11 cellular contexts compared by ENCODE assay signal in the genomic region with DNA sequence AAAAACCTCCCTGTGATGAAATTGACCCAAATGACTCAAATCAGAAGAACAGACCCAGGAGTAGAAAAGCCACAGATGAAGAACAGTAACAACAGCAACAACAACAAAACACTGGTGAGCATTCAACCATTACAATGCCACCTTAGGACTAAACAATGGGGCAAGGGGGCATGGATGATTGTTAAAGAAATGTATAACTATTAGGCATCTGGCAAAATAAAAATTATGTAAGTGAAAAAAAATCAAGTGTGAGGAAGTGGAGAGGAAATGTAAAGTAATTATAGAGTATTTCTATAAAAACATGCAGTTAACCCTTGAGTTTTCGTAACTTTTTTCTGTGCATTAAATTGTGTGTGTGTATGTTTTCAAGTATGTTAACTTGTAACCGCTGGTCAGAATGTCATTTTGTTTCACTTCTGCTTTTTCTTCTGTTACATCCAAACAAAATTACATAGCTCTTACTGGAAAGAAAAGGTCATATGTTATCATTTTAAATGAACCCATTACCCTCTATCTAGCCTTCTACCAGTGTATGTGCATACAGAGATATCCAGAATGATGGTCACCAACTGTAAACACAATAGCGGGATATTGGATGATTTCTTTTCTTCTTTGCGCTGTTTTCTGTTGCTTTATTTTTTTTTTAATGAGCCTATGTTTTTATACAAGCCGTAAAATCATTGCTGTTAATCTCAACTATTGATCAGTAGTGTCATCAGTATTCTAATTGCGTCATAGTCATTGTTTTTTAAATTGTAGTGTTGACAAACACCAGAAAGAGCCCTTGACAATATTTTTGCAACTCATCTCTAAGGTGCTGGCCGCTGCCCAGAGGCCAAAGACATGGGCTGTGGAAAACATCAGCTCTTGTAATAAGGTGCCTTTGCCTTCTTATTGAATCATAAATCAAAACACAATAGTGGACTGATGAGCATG.
A peak's percentile ranks its signal among the peaks of the same experiment; 100 is the strongest.
DNase-seq lines count a peak whose midpoint lies in the region; ATAC-seq and TF ChIP-seq lines count a peak whose summit lies in the region.
"Had no signal": no experiment of that assay in that cellular context is flagged by ENCODE, and none has a peak within 500 bp of the region (broad histone marks: within the 10 kb centered on the region; RNA-seq: fewer than 3 reads in every experiment).

No MANE protein-coding gene starts in this region.

- H3K4me3 ChIP-seq in PC-9: no peak overlapping the region
- H3K4me3 ChIP-seq in body of pancreas: no peak overlapping the region
- H3K4me3 ChIP-seq: vagina had no signal

- H3F3A ChIP-seq in PC-9 (ENCODE audit: insufficient read depth, low read depth): no peaks in the 10 kb centered on the region

- no peak for TF ChIP-seq CTCF in PC-9 (conservative IDR thresholded peaks at IDR 0.05)
- no peak for TF ChIP-seq CTCF in body of pancreas (IDR thresholded peaks at IDR 0.05)

- POLR2A ChIA-PET in activated CD4-positive, alpha-beta memory T cell treated with anti-CD3 and anti-CD28 coated beads, Interleukin-2, amount 10 ng/mL, durations not matched to agents 7 days and 5 days (lab: Charles Lee): interaction anchor here (0.9 to 1.8 kb wide), 2 partner anchors 63 to 278 kb away, joined by 3 to 6 read pairs; no protein-coding TSS in a partner anchor
- POLR2A ChIA-PET in activated CD4-positive, alpha-beta memory T cell treated with anti-CD3 and anti-CD28 coated beads for 36 hours (lab: Charles Lee): no interaction called here
- POLR2A ChIA-PET in PC-9 (lab: Charles Lee; ENCODE audit: unreplicated experiment): no interaction called here

- H3K9me3 ChIP-seq in PC-9 (ENCODE audit: insufficient read depth, low read depth) (no peaks in the 10 kb centered on the region), body of pancreas (no peaks in the 10 kb centered on the region)
- H3K9me3 ChIP-seq: vagina had no signal

- no peaks in the 10 kb centered on the region for H3K27me3 ChIP-seq in PC-9 (ENCODE audit: insufficient read depth, low read depth)
- H3K27me3 ChIP-seq in body of pancreas: no peaks in the 10 kb centered on the region
- H3K27me3 ChIP-seq: vagina had no signal

- H3K4me1 Mint-ChIP-seq in activated CD4-positive, alpha-beta memory T cell treated with anti-CD3 and anti-CD28 coated beads, Interleukin-2, amount 10 ng/mL, durations not matched to agents 7 days and 5 days: peaks cover 66% of the 10 kb centered on the region
- H3K4me1 Mint-ChIP-seq in activated CD4-positive, alpha-beta memory T cell treated with anti-CD3 and anti-CD28 coated beads for 36 hours (ENCODE audit: low read depth): peaks cover 31% of the 10 kb centered on the region
- peaks cover 24 to 38% of the 10 kb centered on the region in 2 donors for H3K4me1 Mint-ChIP-seq in stimulated activated naive B cell treated with anti-CD40 and anti-IgM and Interleukin-4, amounts not matched to agents 10 μg/mL and 1 μg/mL and 100 μg/mL, for 72 hours

- H3K79me2 ChIP-seq in PC-9 (ENCODE audit: low read depth): no peaks in the 10 kb centered on the region

- intact Hi-C loops in activated CD4-positive, alpha-beta memory T cell treated with anti-CD3 and anti-CD28 coated beads for 36 hours (cut with micrococcal nuclease): loop anchor here (1.0 kb wide), 1 partner anchor 62 kb away; no protein-coding TSS in a partner anchor
- intact Hi-C loops in PC-9 (cut with micrococcal nuclease; ENCODE audit: unreplicated experiment) (no loop called here), body of pancreas (cut with DNase I) (no loop called here)

- H2AFZ ChIP-seq in PC-9: no peak overlapping the region

- peaks cover 36% of the 10 kb centered on the region for H3K36me3 Mint-ChIP-seq in activated CD4-positive, alpha-beta memory T cell treated with anti-CD3 and anti-CD28 coated beads, Interleukin-2, amount 10 ng/mL, durations not matched to agents 7 days and 5 days (ENCODE audit: low read depth)
- H3K36me3 Mint-ChIP-seq in activated CD4-positive, alpha-beta memory T cell treated with anti-CD3 and anti-CD28 coated beads for 36 hours: peaks cover 9% of the 10 kb centered on the region
- peaks cover 2 to 18% of the 10 kb centered on the region in 2 donors for H3K36me3 Mint-ChIP-seq in stimulated activated naive B cell treated with anti-CD40 and anti-IgM and Interleukin-4, amounts not matched to agents 10 μg/mL and 1 μg/mL and 100 μg/mL, for 72 hours

- no peak overlapping the region for H3K27ac ChIP-seq in PC-9
- peak overlapping the region in 1 of 4 donors; percentile 43 for H3K27ac ChIP-seq in body of pancreas
- H3K27ac ChIP-seq: vagina had no signal

- CTCF ChIA-PET in activated CD4-positive, alpha-beta memory T cell treated with anti-CD3 and anti-CD28 coated beads, Interleukin-2, amount 10 ng/mL, durations not matched to agents 7 days and 5 days (lab: Charles Lee): interaction anchor here (1.0 kb wide), 1 partner anchor 253 kb away, joined by 3 read pairs; no protein-coding TSS in a partner anchor
- CTCF ChIA-PET in activated CD4-positive, alpha-beta memory T cell treated with anti-CD3 and anti-CD28 coated beads for 36 hours (lab: Charles Lee): no interaction called here
- CTCF ChIA-PET in PC-9 (lab: Charles Lee): no interaction called here

- peak overlapping the region; percentile 10 for H3K4me3 Mint-ChIP-seq in activated CD4-positive, alpha-beta memory T cell treated with anti-CD3 and anti-CD28 coated beads, Interleukin-2, amount 10 ng/mL, durations not matched to agents 7 days and 5 days
- H3K4me3 Mint-ChIP-seq in activated CD4-positive, alpha-beta memory T cell treated with anti-CD3 and anti-CD28 coated beads for 36 hours: no peak overlapping the region
- H3K4me3 Mint-ChIP-seq in stimulated activated naive B cell treated with anti-CD40 and anti-IgM and Interleukin-4, amounts not matched to agents 10 μg/mL and 1 μg/mL and 100 μg/mL, for 72 hours: peak overlapping the region; percentile 56 to 69
- H3K4me3 Mint-ChIP-seq: brain had no signal

- no peak for TF ChIP-seq POLR2A in body of pancreas (IDR thresholded peaks at IDR 0.05)

- no peaks in the 10 kb centered on the region for H3K27me3 Mint-ChIP-seq in activated CD4-positive, alpha-beta memory T cell treated with anti-CD3 and anti-CD28 coated beads, Interleukin-2, amount 10 ng/mL, durations not matched to agents 7 days and 5 days
- H3K27me3 Mint-ChIP-seq in activated CD4-positive, alpha-beta memory T cell treated with anti-CD3 and anti-CD28 coated beads for 36 hours: no peaks in the 10 kb centered on the region
- H3K27me3 Mint-ChIP-seq in stimulated activated naive B cell treated with anti-CD40 and anti-IgM and Interleukin-4, amounts not matched to agents 10 μg/mL and 1 μg/mL and 100 μg/mL, for 72 hours: no peaks in the 10 kb centered on the region
- H3K27me3 Mint-ChIP-seq: brain had no signal

- BruUV-seq in PC-9 (replicated peaks; lab: Mats Ljungman, UMichigan): no TSS peak

- peak overlapping the region; percentile 89 for H3K27ac Mint-ChIP-seq in activated CD4-positive, alpha-beta memory T cell treated with anti-CD3 and anti-CD28 coated beads, Interleukin-2, amount 10 ng/mL, durations not matched to agents 7 days and 5 days
- H3K27ac Mint-ChIP-seq in activated CD4-positive, alpha-beta memory T cell treated with anti-CD3 and anti-CD28 coated beads for 36 hours: no peak overlapping the region
- peak overlapping the region; percentile 93 for H3K27ac Mint-ChIP-seq in stimulated activated naive B cell treated with anti-CD40 and anti-IgM and Interleukin-4, amounts not matched to agents 10 μg/mL and 1 μg/mL and 100 μg/mL, for 72 hours
- H3K27ac Mint-ChIP-seq: brain had no signal

- peak; percentile 58 for ATAC-seq in HG03039 (IDR thresholded peaks at IDR 0.05; ENCODE audit: unreplicated experiment)
- peak; percentile 85 to 91 for ATAC-seq in stimulated activated naive B cell treated with anti-CD40 and anti-IgM and Interleukin-4, amounts not matched to agents 10 μg/mL and 1 μg/mL and 100 μg/mL, for 72 hours (replicated peaks)
- ATAC-seq in body of pancreas: no peak

- no peaks in the 10 kb centered on the region for H3K9me2 ChIP-seq in PC-9 (ENCODE audit: insufficient read depth)

- no peaks in the 10 kb centered on the region for H4K20me1 ChIP-seq in PC-9 (ENCODE audit: insufficient read depth)

- H3K4me1 ChIP-seq in PC-9 (replicated peaks; ENCODE audit: insufficient read depth): no peaks in the 10 kb centered on the region
- H3K4me1 ChIP-seq in body of pancreas: no peaks in the 10 kb centered on the region
- H3K4me1 ChIP-seq: vagina had no signal

- 90 to 93% methylated on average over 7 of the region's 7 CpGs for WGBS in body of pancreas, 2 donors

- no peaks in the 10 kb centered on the region for H3K36me3 ChIP-seq in PC-9 (ENCODE audit: low read depth)
- no peaks in the 10 kb centered on the region for H3K36me3 ChIP-seq in body of pancreas (replicated peaks in 1 of 2; ENCODE audit: insufficient read depth in 1 of 2, low read depth in 2 of 2)
- H3K36me3 ChIP-seq: vagina had no signal

- no peak for DNase-seq in activated CD4-positive, alpha-beta memory T cell treated with anti-CD3 and anti-CD28 coated beads, Interleukin-2, amount 10 ng/mL, durations not matched to agents 7 days and 5 days
- no peak for DNase-seq in activated CD4-positive, alpha-beta memory T cell treated with anti-CD3 and anti-CD28 coated beads for 36 hours
- DNase-seq in SKM-1 (lab: John Stamatoyannopoulos, UW; ENCODE audit: unreplicated experiment) (peak; percentile 14), PC-9 (no peak), body of pancreas (no peak)
- peak; percentile 16 for DNase-seq in stimulated activated naive B cell treated with anti-CD40 and anti-IgM and Interleukin-4, amounts not matched to agents 10 μg/mL and 1 μg/mL and 100 μg/mL, for 72 hours
- no peak for DNase-seq in stimulated activated CD4-positive, alpha-beta T cell treated with anti-CD3 and anti-CD28 coated beads, Interleukin-4, amount 100 ng/mL, for 4 hours
- DNase-seq: NCI-H2081 had no signal

- H3K9me3 Mint-ChIP-seq in activated CD4-positive, alpha-beta memory T cell treated with anti-CD3 and anti-CD28 coated beads, Interleukin-2, amount 10 ng/mL, durations not matched to agents 7 days and 5 days: peaks cover 15% of the 10 kb centered on the region
- H3K9me3 Mint-ChIP-seq in activated CD4-positive, alpha-beta memory T cell treated with anti-CD3 and anti-CD28 coated beads for 36 hours: peaks cover 3% of the 10 kb centered on the region
- H3K9me3 Mint-ChIP-seq in stimulated activated naive B cell treated with anti-CD40 and anti-IgM and Interleukin-4, amounts not matched to agents 10 μg/mL and 1 μg/mL and 100 μg/mL, for 72 hours: peaks cover 5 to 6% of the 10 kb centered on the region in 2 donors

- no peak overlapping the region for H3K4me2 ChIP-seq in PC-9

Comparison
In these comparisons a context has a peak if more than half of its experiments do, and no peak if none do; other contexts are left out.
1. DNase-seq: peak in SKM-1 (single experiment) and stimulated activated naive B cell treated with anti-CD40 and anti-IgM and Interleukin-4, amounts not matched to agents 10 μg/mL and 1 μg/mL and 100 μg/mL, for 72 hours (single experiment); none in activated CD4-positive, alpha-beta memory T cell treated with anti-CD3 and anti-CD28 coated beads, Interleukin-2, amount 10 ng/mL, durations not matched to agents 7 days and 5 days (single experiment), activated CD4-positive, alpha-beta memory T cell treated with anti-CD3 and anti-CD28 coated beads for 36 hours (single experiment), stimulated activated CD4-positive, alpha-beta T cell treated with anti-CD3 and anti-CD28 coated beads, Interleukin-4, amount 100 ng/mL, for 4 hours (0 of 2), PC-9 (0 of 2) and body of pancreas (0 of 4).